ENCODE assay signal across 2 cellular contexts in the genomic region with DNA sequence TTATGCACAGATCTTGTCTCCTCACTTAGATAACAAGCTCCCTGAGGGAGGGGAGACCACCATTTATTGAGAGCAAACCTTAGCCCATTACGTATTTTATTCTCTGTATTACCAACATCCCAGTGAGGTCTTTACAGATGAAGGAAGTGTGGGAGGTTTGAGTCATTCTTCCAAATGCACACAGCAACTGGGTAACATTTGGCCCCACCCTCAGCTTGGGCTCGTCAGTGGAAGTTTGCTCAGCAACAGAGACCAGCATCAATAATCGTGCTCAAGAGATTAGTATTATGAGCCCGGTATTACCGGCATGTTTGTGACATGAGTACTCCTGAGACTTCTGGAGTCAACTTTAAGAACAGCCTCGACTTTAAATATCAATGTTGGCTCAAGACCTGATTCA.
TF ChIP-seq lines count a peak whose summit lies in the region.

No MANE protein-coding gene starts in this region.

TF ChIP-seq in A549, 52 proteins besides CTCF, POLR2A, EP300 and RAD21:
- TF ChIP-seq MYC (IDR thresholded peaks at IDR 0.05; ENCODE audit: borderline replicate concordance, low read length) (no peak), RNF2 (IDR thresholded peaks at IDR 0.05; ENCODE audit: borderline replicate concordance, low read depth) (no peak), ZSCAN20 (CRISPR knock-in tag; IDR thresholded peaks at IDR 0.05) (no peak), CEBPB (IDR thresholded peaks at IDR 0.05) (no peak), NFE2L2 (conservative IDR thresholded peaks at IDR 0.05; ENCODE audit: low read length) (no peak)
- TF ChIP-seq, protein P1, sequence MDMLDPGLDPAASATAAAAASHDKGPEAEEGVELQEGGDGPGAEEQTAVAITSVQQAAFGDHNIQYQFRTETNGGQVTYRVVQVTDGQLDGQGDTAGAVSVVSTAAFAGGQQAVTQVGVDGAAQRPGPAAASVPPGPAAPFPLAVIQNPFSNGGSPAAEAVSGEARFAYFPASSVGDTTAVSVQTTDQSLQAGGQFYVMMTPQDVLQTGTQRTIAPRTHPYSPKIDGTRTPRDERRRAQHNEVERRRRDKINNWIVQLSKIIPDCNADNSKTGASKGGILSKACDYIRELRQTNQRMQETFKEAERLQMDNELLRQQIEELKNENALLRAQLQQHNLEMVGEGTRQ (IDR thresholded peaks at IDR 0.05), result no peak

TF ChIP-seq in IMR-90, 13 proteins besides CTCF, POLR2A, EP300 and RAD21:
- TF ChIP-seq SMC3 (IDR thresholded peaks at IDR 0.05; ENCODE audit: low read depth, low read length) (no peak), CEBPB (IDR thresholded peaks at IDR 0.05; ENCODE audit: low read depth, low read length) (peak; percentile 45; the same call in 1 of the 2 replicates), CHD1 (IDR thresholded peaks at IDR 0.05; ENCODE audit: low read depth, low read length) (no peak), NFE2L2 (IDR thresholded peaks at IDR 0.05; ENCODE audit: low read depth, low read length) (no peak), BHLHE40 (IDR thresholded peaks at IDR 0.05; ENCODE audit: low read depth, low read length) (no peak), RCOR1 (IDR thresholded peaks at IDR 0.05; ENCODE audit: insufficient replicate concordance, low read length) (no peak), MXI1 (IDR thresholded peaks at IDR 0.05; ENCODE audit: borderline replicate concordance, low read depth, low read length) (no peak), MAZ (IDR thresholded peaks at IDR 0.05; ENCODE audit: borderline replicate concordance, low read depth, low read length) (peak; percentile 62; the same call in 1 of the 2 replicates), RFX5 (IDR thresholded peaks at IDR 0.05; ENCODE audit: low read depth, low read length) (peak; percentile 70; the same call in 1 of the 2 replicates), FOS (IDR thresholded peaks at IDR 0.05; ENCODE audit: low read depth, low read length) (peak; percentile 64; the same call in 1 of the 2 replicates), MAFK (IDR thresholded peaks at IDR 0.05; ENCODE audit: low read depth, low read length) (no peak; the same call in 1 of the 2 replicates)
- TF ChIP-seq, protein P2, sequence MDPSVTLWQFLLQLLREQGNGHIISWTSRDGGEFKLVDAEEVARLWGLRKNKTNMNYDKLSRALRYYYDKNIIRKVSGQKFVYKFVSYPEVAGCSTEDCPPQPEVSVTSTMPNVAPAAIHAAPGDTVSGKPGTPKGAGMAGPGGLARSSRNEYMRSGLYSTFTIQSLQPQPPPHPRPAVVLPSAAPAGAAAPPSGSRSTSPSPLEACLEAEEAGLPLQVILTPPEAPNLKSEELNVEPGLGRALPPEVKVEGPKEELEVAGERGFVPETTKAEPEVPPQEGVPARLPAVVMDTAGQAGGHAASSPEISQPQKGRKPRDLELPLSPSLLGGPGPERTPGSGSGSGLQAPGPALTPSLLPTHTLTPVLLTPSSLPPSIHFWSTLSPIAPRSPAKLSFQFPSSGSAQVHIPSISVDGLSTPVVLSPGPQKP (IDR thresholded peaks at IDR 0.05; ENCODE audit: borderline replicate concordance, low read depth, low read length), result no peak
- TF ChIP-seq, protein P1 (IDR thresholded peaks at IDR 0.05; ENCODE audit: low read depth, low read length), result no peak
